31 cellular contexts compared by ENCODE assay signal in genomic region chr18:32763306-32763705, GRCh38. TPM values are rescaled to one million over a fixed set of nuclear protein-coding genes. Genes with fewer than 3 reads are reported as not detected.
"Had no signal": no experiment of that assay in that cellular context is flagged by ENCODE, and none has a peak within 500 bp of the region (broad histone marks: within the 10 kb centered on the region; RNA-seq: fewer than 3 reads in every experiment).

No MANE protein-coding gene starts in this region.

- H3K4me1 ChIP-seq: ascending aorta, body of pancreas had no signal

- H3K27ac Mint-ChIP-seq: activated CD4-positive, alpha-beta T cell treated with anti-CD3 and anti-CD28 coated beads, Interleukin-2, amount 10 ng/mL, durations not matched to agents 24 days and 14 days; activated CD8-positive, alpha-beta memory T cell treated with anti-CD3 and anti-CD28 coated beads, Interleukin-2, amount 10 ng/mL, durations not matched to agents 7 days and 5 days; activated naive CD4-positive, alpha-beta T cell treated with anti-CD3 and anti-CD28 coated beads, Interleukin-2, amount 50 U/mL, for 72 hours; activated naive CD8-positive, alpha-beta T cell treated with anti-CD3 and anti-CD28 coated beads, Interleukin-2, amount 50 U/mL, for 24 hours; activated T-cell treated with anti-CD3 and anti-CD28 coated beads, Interleukin-2, amount 50 U/mL, for 24 hours; activated T-helper 1 cell treated with anti-CD3 and anti-CD28 coated beads, Interleukin-12 subunit alpha, Interleukin-12 subunit beta, Interleukin-2, Interleukin-4 antibody, amounts not matched to agents 30 ng/mL and 10 ng/mL and 1 ng/mL, durations not matched to agents 14 hours and 24 hours and 36 hours; T-cell had no signal

- H3K9me3 Mint-ChIP-seq: activated CD4-positive, alpha-beta T cell treated with anti-CD3 and anti-CD28 coated beads, Interleukin-2, amount 10 ng/mL, durations not matched to agents 24 days and 14 days; activated naive CD4-positive, alpha-beta T cell treated with anti-CD3 and anti-CD28 coated beads, Interleukin-2, amount 50 U/mL, for 72 hours; activated naive CD8-positive, alpha-beta T cell treated with anti-CD3 and anti-CD28 coated beads, Interleukin-2, amount 50 U/mL, for 24 hours; activated T-cell treated with anti-CD3 and anti-CD28 coated beads, Interleukin-2, amount 50 U/mL, for 24 hours; activated T-helper 1 cell treated with anti-CD3 and anti-CD28 coated beads, Interleukin-12 subunit alpha, Interleukin-12 subunit beta, Interleukin-2, Interleukin-4 antibody, amounts not matched to agents 30 ng/mL and 10 ng/mL and 1 ng/mL, durations not matched to agents 14 hours and 24 hours and 36 hours; central memory CD8-positive, alpha-beta T cell; T-cell had no signal

- H3K4me3 ChIP-seq: ascending aorta, body of pancreas, SK-N-MC had no signal

- H3K36me3 ChIP-seq: ascending aorta had no signal

- H3K4me1 Mint-ChIP-seq: activated CD4-positive, alpha-beta T cell treated with anti-CD3 and anti-CD28 coated beads, Interleukin-2, amount 10 ng/mL, durations not matched to agents 24 days and 14 days; central memory CD8-positive, alpha-beta T cell had no signal

- H3K27ac ChIP-seq: ascending aorta, body of pancreas, SK-N-MC had no signal

- ATAC-seq: activated CD8-positive, alpha-beta memory T cell treated with anti-CD3 and anti-CD28 coated beads, Interleukin-2, amount 10 ng/mL, durations not matched to agents 7 days and 5 days; activated naive CD4-positive, alpha-beta T cell treated with anti-CD3 and anti-CD28 coated beads, Interleukin-2, amount 50 U/mL, for 72 hours; activated naive CD8-positive, alpha-beta T cell treated with anti-CD3 and anti-CD28 coated beads, Interleukin-2, amount 50 U/mL, for 24 hours; body of pancreas; Panc1; Right ventricle myocardium inferior; T-cell had no signal

- H3K4me3 Mint-ChIP-seq: activated CD4-positive, alpha-beta T cell treated with anti-CD3 and anti-CD28 coated beads, Interleukin-2, amount 10 ng/mL, durations not matched to agents 24 days and 14 days; activated CD8-positive, alpha-beta memory T cell treated with anti-CD3 and anti-CD28 coated beads, Interleukin-2, amount 10 ng/mL, durations not matched to agents 7 days and 5 days; activated naive CD8-positive, alpha-beta T cell treated with anti-CD3 and anti-CD28 coated beads, Interleukin-2, amount 50 U/mL, for 24 hours; activated T-cell treated with anti-CD3 and anti-CD28 coated beads, Interleukin-2, amount 50 U/mL, for 24 hours; activated T-helper 1 cell treated with anti-CD3 and anti-CD28 coated beads, Interleukin-12 subunit alpha, Interleukin-12 subunit beta, Interleukin-2, Interleukin-4 antibody, amounts not matched to agents 30 ng/mL and 10 ng/mL and 1 ng/mL, durations not matched to agents 14 hours and 24 hours and 36 hours; central memory CD8-positive, alpha-beta T cell; T-cell had no signal

- H3K9me3 ChIP-seq: ascending aorta, body of pancreas had no signal

- DNase-seq: activated CD4-positive, alpha-beta T cell treated with anti-CD3 and anti-CD28 coated beads for 1 hour; activated CD4-positive, alpha-beta T cell treated with anti-CD3 and anti-CD28 coated beads, Interleukin-2, amount 10 ng/mL, durations not matched to agents 24 days and 14 days; activated CD4-positive, alpha-beta T cell treated with anti-CD3 and anti-CD28 coated beads, Interleukin-2, amount 50 U/mL, for 48 hours; activated CD8-positive, alpha-beta memory T cell treated with anti-CD3 and anti-CD28 coated beads, Interleukin-2, amount 10 ng/mL, durations not matched to agents 7 days and 5 days; activated effector memory CD4-positive, alpha-beta T cell treated with Interleukin-2 at 50 U/mL for 16 hours; activated naive CD4-positive, alpha-beta T cell treated with Interleukin-2 at 50 U/mL for 16 hours; activated naive CD8-positive, alpha-beta T cell treated with anti-CD3 and anti-CD28 coated beads, Interleukin-2, amount 50 U/mL, for 24 hours; activated T-cell treated with anti-CD3 and anti-CD28 coated beads, Interleukin-2, amount 50 U/mL, for 24 hours; amniotic stem cell; body of pancreas; Kasumi-1; KBM-7; NCI-H1105 treated with DMSO at 0.1 percent for 48 hours; NCI-H1436 treated with DMSO at 0.1 percent for 48 hours; NCI-H187; NCI-H2081 treated with DMSO at 0.1 percent for 48 hours; NCI-H2227 treated with DMSO at 0.1 percent for 48 hours; NCI-H510A; NCI-H69; RPMI8226; T-cell; T-helper 2 cell; T1000 had no signal

- H3K27me3 ChIP-seq: ascending aorta, body of pancreas had no signal

RNA-seq across cellular contexts. Expression of gene KLHL14, which starts 9.5 kb away (rescaled TPM):
- total RNA-seq: activated CD4-positive, alpha-beta T cell treated with anti-CD3 and anti-CD28 coated beads, Interleukin-2, amount 10 ng/mL, durations not matched to agents 24 days and 14 days; activated CD8-positive, alpha-beta memory T cell treated with anti-CD3 and anti-CD28 coated beads, Interleukin-2, amount 10 ng/mL, durations not matched to agents 7 days and 5 days; activated naive CD4-positive, alpha-beta T cell treated with anti-CD3 and anti-CD28 coated beads, Interleukin-2, amount 50 U/mL, for 72 hours; activated T-helper 1 cell treated with anti-CD3 and anti-CD28 coated beads, Interleukin-12 subunit alpha, Interleukin-12 subunit beta, Interleukin-2, Interleukin-4 antibody, amounts not matched to agents 30 ng/mL and 10 ng/mL and 1 ng/mL, durations not matched to agents 14 hours and 24 hours and 36 hours; ascending aorta; body of pancreas; bronchial epithelial cell; Right ventricle myocardium inferior had no signal
